2 cellular contexts compared by ENCODE assay signal in the genomic region with DNA sequence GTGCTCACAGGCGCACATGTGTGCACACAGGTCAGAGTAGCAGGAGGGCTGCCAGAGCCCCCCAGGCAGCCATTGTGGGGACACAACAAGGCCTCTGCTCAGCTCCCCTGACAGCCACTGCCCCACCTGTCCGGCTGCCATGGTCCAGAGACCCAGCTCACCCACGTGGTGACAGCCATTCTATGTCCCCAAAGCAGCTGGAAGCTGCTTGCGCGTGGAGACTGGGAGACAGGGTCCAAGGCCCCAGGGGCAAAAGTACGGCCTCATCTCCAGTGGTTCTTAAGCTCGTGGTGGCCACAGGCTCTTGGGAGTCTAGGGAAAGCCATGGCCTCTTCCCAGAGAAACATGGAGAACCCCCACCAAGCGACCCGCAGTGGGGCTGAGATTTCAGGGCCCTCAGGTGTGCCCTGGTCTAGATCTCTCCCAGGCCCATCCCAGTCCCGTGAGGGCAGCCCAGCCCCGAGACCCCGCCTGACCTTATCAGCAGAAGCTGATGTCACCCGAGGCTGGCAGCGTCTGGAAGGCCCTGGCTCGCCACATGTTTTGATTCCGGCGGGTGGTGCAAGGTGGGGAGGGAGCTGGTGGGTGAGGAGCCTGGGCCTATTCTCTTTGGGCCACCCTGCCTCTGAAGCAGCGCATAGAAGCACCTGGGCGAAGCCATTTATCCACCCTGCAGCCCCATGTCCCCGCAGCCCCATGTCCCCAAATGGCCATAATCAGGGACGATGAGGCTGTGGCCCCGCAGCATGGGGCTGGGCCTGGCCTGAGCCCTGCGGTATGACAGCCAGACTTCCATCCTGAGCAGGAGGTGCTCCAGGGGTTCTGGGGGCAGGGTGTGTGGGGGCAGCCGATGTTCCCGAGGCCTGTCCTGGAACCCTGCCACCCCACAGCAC.
A peak's percentile ranks its signal among the peaks of the same experiment; 100 is the strongest.
TF ChIP-seq lines count a peak whose summit lies in the region.

No MANE protein-coding gene starts in this region.

TF ChIP-seq in SK-N-SH, 30 proteins besides CTCF, POLR2A, EP300 and RAD21:
- TF ChIP-seq GATA2 (CRISPR knock-in tag; IDR thresholded peaks at IDR 0.05) (peak; percentile 38; the same call in 1 of the 2 replicates), POLR2AphosphoS5 (IDR thresholded peaks at IDR 0.05; ENCODE audit: low read depth, low read length) (no peak), FOXM1 (IDR thresholded peaks at IDR 0.05; ENCODE audit: low read depth) (no peak), EZH2phosphoT487 (IDR thresholded peaks at IDR 0.05; ENCODE audit: borderline replicate concordance, low read depth) (no peak)

TF ChIP-seq in SK-N-SH treated with all-trans-retinoic acid at 6 μM for 48 hours, 23 proteins besides CTCF, POLR2A, EP300 and RAD21:
- TF ChIP-seq ZFP3 (CRISPR knock-in tag; IDR thresholded peaks at IDR 0.05), result no peak
- TF ChIP-seq SNAI2 (CRISPR knock-in tag; IDR thresholded peaks at IDR 0.05), result no peak
- TF ChIP-seq RARB (CRISPR knock-in tag; IDR thresholded peaks at IDR 0.05), result no peak
- TF ChIP-seq ISL1 (CRISPR knock-in tag; IDR thresholded peaks at IDR 0.05), result no peak
- TF ChIP-seq ZNF70 (CRISPR knock-in tag; IDR thresholded peaks at IDR 0.05), result no peak
- no peak for TF ChIP-seq OSR1 (CRISPR knock-in tag; IDR thresholded peaks at IDR 0.05)
- TF ChIP-seq, protein P1, sequence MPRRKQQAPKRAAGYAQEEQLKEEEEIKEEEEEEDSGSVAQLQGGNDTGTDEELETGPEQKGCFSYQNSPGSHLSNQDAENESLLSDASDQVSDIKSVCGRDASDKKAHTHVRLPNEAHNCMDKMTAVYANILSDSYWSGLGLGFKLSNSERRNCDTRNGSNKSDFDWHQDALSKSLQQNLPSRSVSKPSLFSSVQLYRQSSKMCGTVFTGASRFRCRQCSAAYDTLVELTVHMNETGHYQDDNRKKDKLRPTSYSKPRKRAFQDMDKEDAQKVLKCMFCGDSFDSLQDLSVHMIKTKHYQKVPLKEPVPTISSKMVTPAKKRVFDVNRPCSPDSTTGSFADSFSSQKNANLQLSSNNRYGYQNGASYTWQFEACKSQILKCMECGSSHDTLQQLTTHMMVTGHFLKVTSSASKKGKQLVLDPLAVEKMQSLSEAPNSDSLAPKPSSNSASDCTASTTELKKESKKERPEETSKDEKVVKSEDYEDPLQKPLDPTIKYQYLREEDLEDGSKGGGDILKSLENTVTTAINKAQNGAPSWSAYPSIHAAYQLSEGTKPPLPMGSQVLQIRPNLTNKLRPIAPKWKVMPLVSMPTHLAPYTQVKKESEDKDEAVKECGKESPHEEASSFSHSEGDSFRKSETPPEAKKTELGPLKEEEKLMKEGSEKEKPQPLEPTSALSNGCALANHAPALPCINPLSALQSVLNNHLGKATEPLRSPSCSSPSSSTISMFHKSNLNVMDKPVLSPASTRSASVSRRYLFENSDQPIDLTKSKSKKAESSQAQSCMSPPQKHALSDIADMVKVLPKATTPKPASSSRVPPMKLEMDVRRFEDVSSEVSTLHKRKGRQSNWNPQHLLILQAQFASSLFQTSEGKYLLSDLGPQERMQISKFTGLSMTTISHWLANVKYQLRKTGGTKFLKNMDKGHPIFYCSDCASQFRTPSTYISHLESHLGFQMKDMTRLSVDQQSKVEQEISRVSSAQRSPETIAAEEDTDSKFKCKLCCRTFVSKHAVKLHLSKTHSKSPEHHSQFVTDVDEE (CRISPR knock-in tag; IDR thresholded peaks at IDR 0.05), result no peak
- TF ChIP-seq ZFP30 (CRISPR knock-in tag; IDR thresholded peaks at IDR 0.05), result no peak
- TF ChIP-seq CSRNP3 (CRISPR knock-in tag; IDR thresholded peaks at IDR 0.05), result no peak
- TF ChIP-seq ZNF8 (CRISPR knock-in tag; IDR thresholded peaks at IDR 0.05), result no peak
- TF ChIP-seq TCF4 (CRISPR knock-in tag; IDR thresholded peaks at IDR 0.05; ENCODE audit: borderline replicate concordance), result no peak
- no peak for TF ChIP-seq CSDC2 (CRISPR knock-in tag; IDR thresholded peaks at IDR 0.05)
- TF ChIP-seq ESRRG (CRISPR knock-in tag; IDR thresholded peaks at IDR 0.05), result no peak
- TF ChIP-seq TOX (CRISPR knock-in tag; IDR thresholded peaks at IDR 0.05; ENCODE audit: borderline replicate concordance), result no peak
- TF ChIP-seq, protein P2, sequence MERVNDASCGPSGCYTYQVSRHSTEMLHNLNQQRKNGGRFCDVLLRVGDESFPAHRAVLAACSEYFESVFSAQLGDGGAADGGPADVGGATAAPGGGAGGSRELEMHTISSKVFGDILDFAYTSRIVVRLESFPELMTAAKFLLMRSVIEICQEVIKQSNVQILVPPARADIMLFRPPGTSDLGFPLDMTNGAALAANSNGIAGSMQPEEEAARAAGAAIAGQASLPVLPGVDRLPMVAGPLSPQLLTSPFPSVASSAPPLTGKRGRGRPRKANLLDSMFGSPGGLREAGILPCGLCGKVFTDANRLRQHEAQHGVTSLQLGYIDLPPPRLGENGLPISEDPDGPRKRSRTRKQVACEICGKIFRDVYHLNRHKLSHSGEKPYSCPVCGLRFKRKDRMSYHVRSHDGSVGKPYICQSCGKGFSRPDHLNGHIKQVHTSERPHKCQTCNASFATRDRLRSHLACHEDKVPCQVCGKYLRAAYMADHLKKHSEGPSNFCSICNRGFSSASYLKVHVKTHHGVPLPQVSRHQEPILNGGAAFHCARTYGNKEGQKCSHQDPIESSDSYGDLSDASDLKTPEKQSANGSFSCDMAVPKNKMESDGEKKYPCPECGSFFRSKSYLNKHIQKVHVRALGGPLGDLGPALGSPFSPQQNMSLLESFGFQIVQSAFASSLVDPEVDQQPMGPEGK (CRISPR knock-in tag; IDR thresholded peaks at IDR 0.05; ENCODE audit: borderline replicate concordance), result no peak
- no peak for TF ChIP-seq CREB5 (CRISPR knock-in tag; IDR thresholded peaks at IDR 0.05; ENCODE audit: low read depth)
- no peak for TF ChIP-seq ZC3H10 (CRISPR knock-in tag; IDR thresholded peaks at IDR 0.05)
- no peak for TF ChIP-seq PPARA (CRISPR knock-in tag; IDR thresholded peaks at IDR 0.05; ENCODE audit: borderline replicate concordance)
- no peak for TF ChIP-seq ARNTL (CRISPR knock-in tag; IDR thresholded peaks at IDR 0.05; ENCODE audit: borderline replicate concordance, low read depth)
